Comparison of ENCODE assay signal across 18 cellular contexts in genomic region chr3:179971280-179971679, GRCh38.
A peak's percentile ranks its signal among the peaks of the same experiment; 100 is the strongest.
DNase-seq lines count a peak whose midpoint lies in the region; ATAC-seq, FAIRE-seq and TF ChIP-seq lines count a peak whose summit lies in the region.
"Had no signal": no experiment of that assay in that cellular context is flagged by ENCODE, and none has a peak within 500 bp of the region (broad histone marks: within the 10 kb centered on the region; RNA-seq: fewer than 3 reads in every experiment).

No MANE protein-coding gene starts in this region.

- H3K27ac ChIP-seq in substantia nigra (ENCODE audit: low read depth, low read length, poor library complexity, severe bottlenecking) (peak overlapping the region; percentile 95), endodermal cell (ENCODE audit: low read depth, low read length) (no peak overlapping the region), brain microvascular endothelial cell (no peak overlapping the region)
- H3K27ac ChIP-seq: coronary artery, neutrophil had no signal

- in situ Hi-C loops in brain microvascular endothelial cell (cut with HindIII; ENCODE audit: low pct_ligation_motif_present, low sequenced_read_pairs), result no loop called here

- DNase-seq in NCI-H2029 (lab: John Stamatoyannopoulos, UW) (peak; percentile 15), NCI-H2029 treated with DMSO at 0.1 percent for 48 hours (lab: John Stamatoyannopoulos, UW) (no peak), NCI-H510A (lab: John Stamatoyannopoulos, UW) (peak; percentile 21), bronchial epithelial cell (ENCODE audit: low read depth) (peak; percentile 70), substantia nigra (lab: John Stamatoyannopoulos, UW) (no peak), endodermal cell (no peak), brain microvascular endothelial cell (no peak)
- DNase-seq: activated B cell treated with CpG ODN at 0.5 μM for 24 hours; activated effector memory CD4-positive, alpha-beta T cell treated with anti-CD3 and anti-CD28 coated beads, Interleukin-2, amount 50 U/mL, for 16 hours; aorta; CD4-positive, alpha-beta memory T cell; erythroblast; NCI-H774; T-helper 1 cell; trophoblast cell had no signal

- ATAC-seq in HG02642 (IDR thresholded peaks at IDR 0.05; ENCODE audit: poor library complexity, unreplicated experiment), result no peak

- peaks cover 26% of the 10 kb centered on the region for H3K4me1 Mint-ChIP-seq in endodermal cell
- H3K4me1 Mint-ChIP-seq: activated B cell treated with CpG ODN at 0.5 μM for 24 hours; CD4-positive, alpha-beta memory T cell had no signal

- no peaks in the 10 kb centered on the region for H3K9me3 Mint-ChIP-seq in endodermal cell
- H3K9me3 Mint-ChIP-seq: activated B cell treated with CpG ODN at 0.5 μM for 24 hours; CD4-positive, alpha-beta memory T cell had no signal

- H3K36me3 Mint-ChIP-seq in endodermal cell (ENCODE audit: low read depth), result no peaks in the 10 kb centered on the region
- H3K36me3 Mint-ChIP-seq: CD4-positive, alpha-beta memory T cell had no signal

- 85 to 90% methylated on average over 2 to 3 of the region's 3 CpGs for WGBS in endodermal cell (ENCODE audit: insufficient coverage in 1 of 2, insufficient read length in 1 of 2), 2 experiments

- no peak overlapping the region for H3K4me3 Mint-ChIP-seq in endodermal cell
- H3K4me3 Mint-ChIP-seq: activated B cell treated with CpG ODN at 0.5 μM for 24 hours; CD4-positive, alpha-beta memory T cell had no signal

- no peaks in the 10 kb centered on the region for H3K27me3 Mint-ChIP-seq in endodermal cell (ENCODE audit: insufficient read depth)

- peaks cover 8% of the 10 kb centered on the region for H3K4me1 ChIP-seq in endodermal cell (ENCODE audit: control insufficient read depth, insufficient read depth, low read length)

- H3K9ac ChIP-seq in endodermal cell (ENCODE audit: extremely low read depth, low read length, poor library complexity, severe bottlenecking), result no peak overlapping the region

- H3K27ac Mint-ChIP-seq in endodermal cell, result no peak overlapping the region
- H3K27ac Mint-ChIP-seq: activated B cell treated with CpG ODN at 0.5 μM for 24 hours; CD4-positive, alpha-beta memory T cell had no signal

- H3K27me3 ChIP-seq in bronchial epithelial cell (ENCODE audit: control insufficient read depth, insufficient read depth, low read length) (no peaks in the 10 kb centered on the region), endodermal cell (ENCODE audit: control insufficient read depth, insufficient read depth, low read length, poor library complexity, severe bottlenecking) (no peaks in the 10 kb centered on the region), brain microvascular endothelial cell (replicated peaks) (no peaks in the 10 kb centered on the region)
- H3K27me3 ChIP-seq: neutrophil had no signal

- no peaks in the 10 kb centered on the region for H3K9me3 ChIP-seq in endodermal cell (ENCODE audit: control insufficient read depth, low read length)
- H3K9me3 ChIP-seq: neutrophil had no signal

- H3K4me3 ChIP-seq in bronchial epithelial cell (ENCODE audit: low read depth, low read length), result no peak overlapping the region
- H3K4me3 ChIP-seq in endodermal cell (ENCODE audit: low read length), result no peak overlapping the region
- H3K4me3 ChIP-seq in brain microvascular endothelial cell (ENCODE audit: low read depth, low read length), result no peak overlapping the region
- H3K4me3 ChIP-seq: coronary artery had no signal

- no peak for TF ChIP-seq CTCF in bronchial epithelial cell (IDR thresholded peaks at IDR 0.05; ENCODE audit: insufficient read depth, low read length, severe bottlenecking)
- no peak for TF ChIP-seq CTCF in endodermal cell (conservative IDR thresholded peaks at IDR 0.05)
- no peak for TF ChIP-seq CTCF in brain microvascular endothelial cell (IDR thresholded peaks at IDR 0.05; ENCODE audit: low read depth, low read length, missing control alignments)

- H3K36me3 ChIP-seq in bronchial epithelial cell (ENCODE audit: control insufficient read depth, insufficient read depth, low read length) (no peaks in the 10 kb centered on the region), endodermal cell (ENCODE audit: control insufficient read depth, insufficient read depth, low read length) (no peaks in the 10 kb centered on the region), brain microvascular endothelial cell (replicated peaks) (no peaks in the 10 kb centered on the region)
- H3K36me3 ChIP-seq: neutrophil had no signal

- FAIRE-seq in bronchial epithelial cell (lab: Jason Lieb, UNC), result no peak

Comparison
In these comparisons a context has a peak if more than half of its experiments do, and no peak if none do; other contexts are left out.
1. DNase-seq: peak in NCI-H2029 (single experiment), NCI-H510A (single experiment) and bronchial epithelial cell (single experiment); none in NCI-H2029 treated with DMSO at 0.1 percent for 48 hours (single experiment), substantia nigra (0 of 49), endodermal cell (single experiment) and brain microvascular endothelial cell (single experiment).